In the genomic region with DNA sequence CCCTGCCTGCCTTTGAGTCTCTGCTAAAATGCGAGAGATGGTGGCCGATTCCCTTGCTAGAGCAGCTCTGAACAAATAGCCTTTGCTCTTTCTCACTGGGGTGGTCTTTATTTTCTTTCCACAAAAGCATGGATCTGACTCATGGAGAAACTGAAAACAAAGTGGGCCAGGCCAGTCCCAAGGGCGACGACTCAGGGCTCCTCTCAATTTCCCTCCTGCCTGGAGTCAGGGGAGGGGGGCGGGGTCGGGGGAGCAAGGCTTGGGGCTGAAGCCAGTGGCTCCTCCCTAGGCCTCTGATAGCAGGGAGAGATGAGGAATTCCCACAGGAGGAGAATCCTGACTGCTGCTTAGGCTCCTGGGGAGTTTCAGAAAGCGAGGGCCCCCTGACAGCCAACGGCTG, we compare ENCODE assay signal across 26 cellular contexts. TPM values are rescaled to one million over a fixed set of nuclear protein-coding genes. Genes with fewer than 3 reads are reported as not detected.
DNase-seq lines count a peak whose midpoint lies in the region; ATAC-seq lines count a peak whose summit lies in the region.
"Had no signal": no experiment of that assay in that cellular context is flagged by ENCODE, and none has a peak within 500 bp of the region (broad histone marks: within the 10 kb centered on the region; RNA-seq: fewer than 3 reads in every experiment).

No MANE protein-coding gene starts in this region.

- ATAC-seq in left ventricle myocardium superior, result peak; percentile 23
- no peak for ATAC-seq in Right ventricle myocardium superior (ENCODE audit: poor library complexity)
- no peak for ATAC-seq in GM21423 (IDR thresholded peaks at IDR 0.05; ENCODE audit: unreplicated experiment)
- no peak for ATAC-seq in GM19455 (IDR thresholded peaks at IDR 0.05; ENCODE audit: unreplicated experiment)
- ATAC-seq: Right ventricle myocardium inferior, upper lobe of right lung had no signal

- DNase-seq in left ventricle myocardium superior, result no peak
- no peak for DNase-seq in Right ventricle myocardium superior
- peak; percentile 57 for DNase-seq in brain pericyte (ENCODE audit: low read depth, low spot score)
- peak; percentile 55 for DNase-seq in iPS-NIHi7 (ENCODE audit: extremely low spot score)
- DNase-seq in NCI-H146 (lab: John Stamatoyannopoulos, UW), result no peak
- DNase-seq in activated CD4-positive, alpha-beta T cell treated with anti-CD3 and anti-CD28 coated beads, Interleukin-2, amount 50 U/mL, for 1 hour, result no peak
- DNase-seq: activated CD4-positive, alpha-beta T cell treated with anti-CD3 and anti-CD28 coated beads, Interleukin-2, amount 50 U/mL, for 48 hours; activated gamma-delta T cell treated with Interleukin-2 at 50 U/mL for 16 hours; activated T-cell treated with anti-CD3 and anti-CD28 coated beads for 4 hours; amniotic stem cell; C1 segment of cervical spinal cord; effector CD8-positive, alpha-beta T cell; GDM1; head of caudate nucleus; Karpas-422; naive B cell; NCI-H1105 treated with DMSO at 0.1 percent for 48 hours; NCI-H526; stimulated activated CD4-positive, alpha-beta T cell treated with anti-CD3 and anti-CD28 coated beads, Interleukin-4, amount 100 ng/mL, for 4 hours; T-helper 1 cell; upper lobe of right lung had no signal

- intact Hi-C loops in left ventricle myocardium superior (cut with micrococcal nuclease) (no loop called here), Right ventricle myocardium superior (cut with DNase I) (no loop called here)

RNA-seq across cellular contexts. Expression of a gene that starts 17.1 kb away (rescaled TPM):
- total RNA-seq in left ventricle myocardium superior (1.4 TPM), Right ventricle myocardium superior (1.4 TPM)
- total RNA-seq: A172, progenitor cell of endocrine pancreas had no signal

Comparison
In these comparisons a context has a peak if more than half of its experiments do, and no peak if none do; other contexts are left out.
1. DNase-seq: peak in brain pericyte (single experiment) and iPS-NIHi7 (single experiment); none in left ventricle myocardium superior (single experiment), Right ventricle myocardium superior (single experiment), NCI-H146 (single experiment) and activated CD4-positive, alpha-beta T cell treated with anti-CD3 and anti-CD28 coated beads, Interleukin-2, amount 50 U/mL, for 1 hour (single experiment).